ENCODE assay signal across 16 cellular contexts in genomic region chrX:72080150-72080549, GRCh38. TPM values are rescaled to one million over a fixed set of nuclear protein-coding genes. Genes with fewer than 3 reads are reported as not detected.
DNase-seq lines count a peak whose midpoint lies in the region; ATAC-seq and TF ChIP-seq lines count a peak whose summit lies in the region.
"Had no signal": no experiment of that assay in that cellular context is flagged by ENCODE, and none has a peak within 500 bp of the region (broad histone marks: within the 10 kb centered on the region; RNA-seq: fewer than 3 reads in every experiment).

No MANE protein-coding gene starts in this region.

- peak overlapping the region in 3 of 11 experiments; percentile 29 to 48 (median 39); a peak in 2 of 22 replicates for H3K9ac ChIP-seq in BLaER1 treated with 17β-estradiol and CSF1 and Interleukin-3, amounts not matched to agents 10 nM and 100 nM

- H3K27me3 ChIP-seq in BLaER1 treated with 17β-estradiol and CSF1 and Interleukin-3, amounts not matched to agents 10 nM and 100 nM = peaks cover 27 to 99% (median 88%) of the 10 kb centered on the region in 11 experiments
- H3K27me3 ChIP-seq in esophagus squamous epithelium (no peaks in the 10 kb centered on the region), psoas muscle (ENCODE audit: insufficient read depth in 3 of 3, low read length in 2 of 3) (peaks cover 0 to 21% (median 0%) of the 10 kb centered on the region in 3 donors), HAP-1 (ENCODE audit: low read depth) (no peaks in the 10 kb centered on the region)
- H3K27me3 ChIP-seq: hepatocyte had no signal

- TF ChIP-seq POLR2A in esophagus squamous epithelium (IDR thresholded peaks at IDR 0.05) = no peak

- in situ Hi-C loops in HAP-1 (cut with MboI; ENCODE audit: low sequenced_read_pairs) = no loop called here

- H3K36me3 ChIP-seq in BLaER1 treated with 17β-estradiol and CSF1 and Interleukin-3, amounts not matched to agents 10 nM and 100 nM = no peaks in the 10 kb centered on the region
- H3K36me3 ChIP-seq in esophagus squamous epithelium (no peaks in the 10 kb centered on the region), psoas muscle (ENCODE audit: insufficient read depth in 1 of 2, low read depth in 1 of 2) (no peaks in the 10 kb centered on the region), mucosa of descending colon (ENCODE audit: low read depth) (no peaks in the 10 kb centered on the region), HAP-1 (replicated peaks) (no peaks in the 10 kb centered on the region)

- WGBS in esophagus squamous epithelium, 2 donors = 70 to 78% methylated on average over 2 to 4 of the region's 7 CpGs
- WGBS in psoas muscle, 3 donors = 74 to 82% (median 74%) methylated on average over 7 of the region's 7 CpGs

- no peak overlapping the region; a peak in 1 of 20 replicates for H3K4me3 ChIP-seq in BLaER1 treated with 17β-estradiol and CSF1 and Interleukin-3, amounts not matched to agents 10 nM and 100 nM
- H3K4me3 ChIP-seq in esophagus squamous epithelium (peak overlapping the region in 3 of 4 donors; percentile 11 to 36 (median 25)), psoas muscle (peak overlapping the region; percentile 43), mucosa of descending colon (no peak overlapping the region), HAP-1 (no peak overlapping the region)
- H3K4me3 ChIP-seq: hepatocyte had no signal

- no peaks in the 10 kb centered on the region; a peak in 4 of 22 replicates for H4K20me1 ChIP-seq in BLaER1 treated with 17β-estradiol and CSF1 and Interleukin-3, amounts not matched to agents 10 nM and 100 nM

- no peak for ATAC-seq in psoas muscle
- ATAC-seq in mucosa of descending colon = no peak

- peak overlapping the region in 6 of 11 experiments; percentile 18 to 74 (median 50); a peak in 9 of 22 replicates for H3K27ac ChIP-seq in BLaER1 treated with 17β-estradiol and CSF1 and Interleukin-3, amounts not matched to agents 10 nM and 100 nM
- peak overlapping the region in 2 of 4 donors; percentile 47 to 55 for H3K27ac ChIP-seq in esophagus squamous epithelium
- H3K27ac ChIP-seq in psoas muscle = peak overlapping the region; percentile 41
- H3K27ac ChIP-seq: hepatocyte had no signal

- DNase-seq in NOMO-1 (lab: John Stamatoyannopoulos, UW; ENCODE audit: unreplicated experiment in 2 of 2) = peak; percentile 29 to 47
- no peak for DNase-seq in esophagus squamous epithelium (lab: John Stamatoyannopoulos, UW)
- no peak for DNase-seq in psoas muscle
- DNase-seq in T-helper 2 cell = no peak
- no peak for DNase-seq in mucosa of descending colon
- DNase-seq in anterior cingulate cortex (lab: John Stamatoyannopoulos, UW) = no peak
- DNase-seq in HAP-1 (ENCODE audit: low spot score in 2 of 2) = no peak
- DNase-seq: activated gamma-delta T cell; natural killer cell; NCI-H2029; NCI-H510A; stimulated activated CD4-positive, alpha-beta T cell treated with anti-CD3 and anti-CD28 coated beads, Interleukin-4, amount 100 ng/mL, for 1 hour; SW 1271 had no signal

- intact Hi-C loops in esophagus squamous epithelium (cut with DNase I) (no loop called here), psoas muscle (cut with DNase I) (no loop called here), mucosa of descending colon (cut with DNase I, micrococcal nuclease) (no loop called here)

- peak overlapping the region in 8 of 11 experiments; percentile 6 to 76 (median 68); a peak in 14 of 22 replicates for H3K4me2 ChIP-seq in BLaER1 treated with 17β-estradiol and CSF1 and Interleukin-3, amounts not matched to agents 10 nM and 100 nM
- H3K4me2 ChIP-seq: hepatocyte had no signal

- no peak for TF ChIP-seq CTCF in esophagus squamous epithelium (IDR thresholded peaks at IDR 0.05)
- TF ChIP-seq CTCF in psoas muscle (IDR thresholded peaks at IDR 0.05) = no peak
- TF ChIP-seq CTCF in mucosa of descending colon (IDR thresholded peaks at IDR 0.05) = no peak

- H3K9me3 ChIP-seq in BLaER1 treated with 17β-estradiol and CSF1 and Interleukin-3, amounts not matched to agents 10 nM and 100 nM (replicated peaks in 1 of 11) = no peaks in the 10 kb centered on the region
- H3K9me3 ChIP-seq in esophagus squamous epithelium = no peaks in the 10 kb centered on the region
- no peaks in the 10 kb centered on the region for H3K9me3 ChIP-seq in psoas muscle
- no peaks in the 10 kb centered on the region for H3K9me3 ChIP-seq in mucosa of descending colon
- H3K9me3 ChIP-seq in HAP-1 = no peaks in the 10 kb centered on the region

- peaks cover 0 to 45% (median 29%) of the 10 kb centered on the region in 10 experiments; a peak in 13 of 20 replicates for H3K4me1 ChIP-seq in BLaER1 treated with 17β-estradiol and CSF1 and Interleukin-3, amounts not matched to agents 10 nM and 100 nM
- H3K4me1 ChIP-seq in esophagus squamous epithelium (no peaks in the 10 kb centered on the region), psoas muscle (no peaks in the 10 kb centered on the region), mucosa of descending colon (ENCODE audit: low read depth) (no peaks in the 10 kb centered on the region), HAP-1 (peaks cover 30% of the 10 kb centered on the region)

RNA-seq across cellular contexts. Expression of gene RTL5, which starts 51.6 kb away (rescaled TPM):
- total RNA-seq in esophagus squamous epithelium (1 to 10 TPM in 1 of 4 donors, under 1 TPM in 3; 0.08 to 3.6 (median 0.49) TPM), psoas muscle (1 to 10 TPM in 3 of 4 donors, under 1 TPM in 1; 0.91 to 2.2 (median 1.3) TPM), mucosa of descending colon (10 to 100 TPM in 1 of 3 donors, 1 to 10 TPM in 1, under 1 TPM in 1; 0.75 to 13.5 (median 2.7) TPM)
- polyA plus RNA-seq in psoas muscle = under 1 TPM; 0.37 to 0.66 (median 0.48) TPM
- total RNA-seq: HT-29 had no signal

Comparison
In these comparisons a context has a peak if more than half of its experiments do, and no peak if none do; other contexts are left out.
1. H3K4me3 ChIP-seq: peak in esophagus squamous epithelium (3 of 4) and psoas muscle (single experiment); none in BLaER1 treated with 17β-estradiol and CSF1 and Interleukin-3, amounts not matched to agents 10 nM and 100 nM (0 of 10), mucosa of descending colon (single experiment) and HAP-1 (single experiment).
2. DNase-seq: peak in NOMO-1 (2 of 2); none in esophagus squamous epithelium (single experiment), psoas muscle (0 of 2), T-helper 2 cell (0 of 5), mucosa of descending colon (0 of 3), anterior cingulate cortex (0 of 58) and HAP-1 (0 of 2).